In genomic region chr15:41809121-41809520, GRCh38 we compare ENCODE assay signal across 19 cellular contexts. TPM values are rescaled to one million over a fixed set of nuclear protein-coding genes. Genes with fewer than 3 reads are reported as not detected.
A peak's percentile ranks its signal among the peaks of the same experiment; 100 is the strongest.
DNase-seq lines count a peak whose midpoint lies in the region; ATAC-seq and TF ChIP-seq lines count a peak whose summit lies in the region.
"Had no signal": no experiment of that assay in that cellular context is flagged by ENCODE, and none has a peak within 500 bp of the region (broad histone marks: within the 10 kb centered on the region; RNA-seq: fewer than 3 reads in every experiment).

No MANE protein-coding gene starts in this region.

- CTCF ChIA-PET in activated CD4-positive, alpha-beta T cell treated with anti-CD3 and anti-CD28 coated beads for 36 hours (lab: Charles Lee) = interaction anchor here (0.6 to 8.6 kb wide), 8 partner anchors 12 to 555 kb away, joined by 3 to 233 read pairs (median 3); partner anchors contain the start of gene MAPKBP1
- CTCF ChIA-PET in activated CD8-positive, alpha-beta memory T cell treated with anti-CD3 and anti-CD28 coated beads, Interleukin-2, amount 10 ng/mL, durations not matched to agents 7 days and 5 days (lab: Charles Lee) = interaction anchor here (2.8 to 9.9 kb wide), 2 partner anchors 16 to 35 kb away, joined by 8 to 247 read pairs; partner anchors contain the start of gene MAPKBP1

- no peak overlapping the region for H3K4me3 ChIP-seq in fibroblast of mammary gland (ENCODE audit: control insufficient read depth, low read depth, low read length)
- H3K4me3 ChIP-seq: adrenal gland, lower lobe of right lung had no signal

- H3K4me3 Mint-ChIP-seq in stimulated activated naive CD8-positive, alpha-beta T cell treated with anti-CD3 and anti-CD28 coated beads, Interleukin-15, Interleukin-2, amounts not matched to agents 100 ng/mL and 50 ng/mL, for 24 hours = no peak overlapping the region
- H3K4me3 Mint-ChIP-seq in stimulated activated naive CD8-positive, alpha-beta T cell treated with anti-CD3 and anti-CD28 coated beads, Interleukin-15, amount 100 ng/mL, for 72 hours = no peak overlapping the region
- H3K4me3 Mint-ChIP-seq in activated CD4-positive, alpha-beta T cell treated with anti-CD3 and anti-CD28 coated beads for 36 hours = no peak overlapping the region
- no peak overlapping the region for H3K4me3 Mint-ChIP-seq in activated CD8-positive, alpha-beta memory T cell treated with anti-CD3 and anti-CD28 coated beads, Interleukin-2, amount 10 ng/mL, durations not matched to agents 7 days and 5 days

- H3K4me1 Mint-ChIP-seq in stimulated activated naive CD8-positive, alpha-beta T cell treated with anti-CD3 and anti-CD28 coated beads, Interleukin-15, Interleukin-2, amounts not matched to agents 100 ng/mL and 50 ng/mL, for 24 hours (ENCODE audit: low read depth) = peaks cover 10% of the 10 kb centered on the region
- H3K4me1 Mint-ChIP-seq in stimulated activated naive CD8-positive, alpha-beta T cell treated with anti-CD3 and anti-CD28 coated beads, Interleukin-15, amount 100 ng/mL, for 72 hours = peaks cover 23% of the 10 kb centered on the region
- H3K4me1 Mint-ChIP-seq in activated CD4-positive, alpha-beta T cell treated with anti-CD3 and anti-CD28 coated beads for 36 hours = peaks cover 4% of the 10 kb centered on the region
- H3K4me1 Mint-ChIP-seq in activated CD8-positive, alpha-beta memory T cell treated with anti-CD3 and anti-CD28 coated beads, Interleukin-2, amount 10 ng/mL, durations not matched to agents 7 days and 5 days = peaks cover 28% of the 10 kb centered on the region

- DNase-seq in stimulated activated naive CD8-positive, alpha-beta T cell treated with anti-CD3 and anti-CD28 coated beads, Interleukin-15, amount 100 ng/mL, for 72 hours = no peak
- DNase-seq in RKO (ENCODE audit: low spot score) = peak; percentile 20
- peak; percentile 39 for DNase-seq in fibroblast of mammary gland (ENCODE audit: low read depth)
- no peak for DNase-seq in activated CD4-positive, CD25-positive, alpha-beta regulatory T cell (lab: John Stamatoyannopoulos, UW)
- DNase-seq in NCI-H226 = no peak
- DNase-seq in activated CD4-positive, alpha-beta T cell treated with anti-CD3 and anti-CD28 coated beads for 36 hours = no peak
- no peak for DNase-seq in activated CD8-positive, alpha-beta memory T cell treated with anti-CD3 and anti-CD28 coated beads, Interleukin-2, amount 10 ng/mL, durations not matched to agents 7 days and 5 days
- DNase-seq: activated CD4-positive, alpha-beta T cell treated with anti-CD3 and anti-CD28 coated beads for 1 hour; adrenal gland; foreskin melanocyte; hippocampal formation; lower lobe of right lung; MV-4-11; NCI-H1930; NCI-H2227 treated with DMSO at 0.1 percent for 48 hours; occipital lobe; retina had no signal

- no peak for TF ChIP-seq CTCF in fibroblast of mammary gland (conservative IDR thresholded peaks at IDR 0.05; ENCODE audit: control insufficient read depth, insufficient read depth, low read depth, low read length)

- POLR2A ChIA-PET in activated CD4-positive, alpha-beta T cell treated with anti-CD3 and anti-CD28 coated beads for 36 hours (lab: Charles Lee) = no interaction called here

- peak overlapping the region; percentile 33 for H3K27ac Mint-ChIP-seq in stimulated activated naive CD8-positive, alpha-beta T cell treated with anti-CD3 and anti-CD28 coated beads, Interleukin-15, Interleukin-2, amounts not matched to agents 100 ng/mL and 50 ng/mL, for 24 hours
- H3K27ac Mint-ChIP-seq in stimulated activated naive CD8-positive, alpha-beta T cell treated with anti-CD3 and anti-CD28 coated beads, Interleukin-15, amount 100 ng/mL, for 72 hours = no peak overlapping the region
- H3K27ac Mint-ChIP-seq in activated CD4-positive, alpha-beta T cell treated with anti-CD3 and anti-CD28 coated beads for 36 hours = no peak overlapping the region
- no peak overlapping the region for H3K27ac Mint-ChIP-seq in activated CD8-positive, alpha-beta memory T cell treated with anti-CD3 and anti-CD28 coated beads, Interleukin-2, amount 10 ng/mL, durations not matched to agents 7 days and 5 days

- no peaks in the 10 kb centered on the region for H3K27me3 Mint-ChIP-seq in stimulated activated naive CD8-positive, alpha-beta T cell treated with anti-CD3 and anti-CD28 coated beads, Interleukin-15, Interleukin-2, amounts not matched to agents 100 ng/mL and 50 ng/mL, for 24 hours
- H3K27me3 Mint-ChIP-seq in stimulated activated naive CD8-positive, alpha-beta T cell treated with anti-CD3 and anti-CD28 coated beads, Interleukin-15, amount 100 ng/mL, for 72 hours = no peaks in the 10 kb centered on the region
- H3K27me3 Mint-ChIP-seq in activated CD4-positive, alpha-beta T cell treated with anti-CD3 and anti-CD28 coated beads for 36 hours = no peaks in the 10 kb centered on the region
- H3K27me3 Mint-ChIP-seq in activated CD8-positive, alpha-beta memory T cell treated with anti-CD3 and anti-CD28 coated beads, Interleukin-2, amount 10 ng/mL, durations not matched to agents 7 days and 5 days = no peaks in the 10 kb centered on the region

- ATAC-seq in stimulated activated naive CD8-positive, alpha-beta T cell treated with anti-CD3 and anti-CD28 coated beads, Interleukin-15, amount 100 ng/mL, for 72 hours = no peak
- ATAC-seq in activated CD4-positive, alpha-beta T cell treated with anti-CD3 and anti-CD28 coated beads for 36 hours = no peak
- ATAC-seq in activated CD8-positive, alpha-beta memory T cell treated with anti-CD3 and anti-CD28 coated beads, Interleukin-2, amount 10 ng/mL, durations not matched to agents 7 days and 5 days = no peak
- ATAC-seq: lower lobe of right lung, Panc1 had no signal

- peaks cover 4% of the 10 kb centered on the region for H3K36me3 Mint-ChIP-seq in stimulated activated naive CD8-positive, alpha-beta T cell treated with anti-CD3 and anti-CD28 coated beads, Interleukin-15, Interleukin-2, amounts not matched to agents 100 ng/mL and 50 ng/mL, for 24 hours (ENCODE audit: low read depth)
- H3K36me3 Mint-ChIP-seq in activated CD4-positive, alpha-beta T cell treated with anti-CD3 and anti-CD28 coated beads for 36 hours (ENCODE audit: low read depth) = no peaks in the 10 kb centered on the region
- H3K36me3 Mint-ChIP-seq in activated CD8-positive, alpha-beta memory T cell treated with anti-CD3 and anti-CD28 coated beads, Interleukin-2, amount 10 ng/mL, durations not matched to agents 7 days and 5 days = peaks cover 2% of the 10 kb centered on the region

- intact Hi-C loops in activated CD4-positive, alpha-beta T cell treated with anti-CD3 and anti-CD28 coated beads for 36 hours (cut with DNase I, micrococcal nuclease) = no loop called here

- no peaks in the 10 kb centered on the region for H3K9me3 Mint-ChIP-seq in stimulated activated naive CD8-positive, alpha-beta T cell treated with anti-CD3 and anti-CD28 coated beads, Interleukin-15, Interleukin-2, amounts not matched to agents 100 ng/mL and 50 ng/mL, for 24 hours
- H3K9me3 Mint-ChIP-seq in stimulated activated naive CD8-positive, alpha-beta T cell treated with anti-CD3 and anti-CD28 coated beads, Interleukin-15, amount 100 ng/mL, for 72 hours = no peaks in the 10 kb centered on the region
- no peaks in the 10 kb centered on the region for H3K9me3 Mint-ChIP-seq in activated CD4-positive, alpha-beta T cell treated with anti-CD3 and anti-CD28 coated beads for 36 hours (ENCODE audit: low read depth)
- no peaks in the 10 kb centered on the region for H3K9me3 Mint-ChIP-seq in activated CD8-positive, alpha-beta memory T cell treated with anti-CD3 and anti-CD28 coated beads, Interleukin-2, amount 10 ng/mL, durations not matched to agents 7 days and 5 days (ENCODE audit: low read depth)

RNA-seq across cellular contexts. Expression of gene JMJD7, which starts 18.8 kb away (rescaled TPM):
- 10 to 100 TPM; 17.1 to 17.6 TPM for total RNA-seq in activated CD4-positive, alpha-beta T cell treated with anti-CD3 and anti-CD28 coated beads for 36 hours
- 10 to 100 TPM; 12.0 to 21.9 TPM for total RNA-seq in activated CD8-positive, alpha-beta memory T cell treated with anti-CD3 and anti-CD28 coated beads, Interleukin-2, amount 10 ng/mL, durations not matched to agents 7 days and 5 days

RNA-seq across cellular contexts. Expression of gene PLA2G4B, which starts 29.5 kb away (rescaled TPM):
- 1 to 10 TPM; 5.0 to 6.9 TPM for total RNA-seq in activated CD4-positive, alpha-beta T cell treated with anti-CD3 and anti-CD28 coated beads for 36 hours
- 1 to 10 TPM; 2.8 to 7.7 TPM for total RNA-seq in activated CD8-positive, alpha-beta memory T cell treated with anti-CD3 and anti-CD28 coated beads, Interleukin-2, amount 10 ng/mL, durations not matched to agents 7 days and 5 days

RNA-seq across cellular contexts. Expression of gene MAPKBP1, which starts 34.8 kb away (rescaled TPM):
- 10 to 100 TPM; 16.1 to 19.0 TPM for total RNA-seq in activated CD4-positive, alpha-beta T cell treated with anti-CD3 and anti-CD28 coated beads for 36 hours
- total RNA-seq in activated CD8-positive, alpha-beta memory T cell treated with anti-CD3 and anti-CD28 coated beads, Interleukin-2, amount 10 ng/mL, durations not matched to agents 7 days and 5 days = 10 to 100 TPM; 24.7 to 33.1 TPM

Comparison
In these comparisons a context has a peak if more than half of its experiments do, and no peak if none do; other contexts are left out.
1. DNase-seq: peak in RKO (single experiment) and fibroblast of mammary gland (single experiment); none in stimulated activated naive CD8-positive, alpha-beta T cell treated with anti-CD3 and anti-CD28 coated beads, Interleukin-15, amount 100 ng/mL, for 72 hours (0 of 2), activated CD4-positive, CD25-positive, alpha-beta regulatory T cell (0 of 4), NCI-H226 (single experiment), activated CD4-positive, alpha-beta T cell treated with anti-CD3 and anti-CD28 coated beads for 36 hours (single experiment) and activated CD8-positive, alpha-beta memory T cell treated with anti-CD3 and anti-CD28 coated beads, Interleukin-2, amount 10 ng/mL, durations not matched to agents 7 days and 5 days (single experiment).